ENCODE assay signal across 27 cellular contexts in genomic region chr12:67788118-67788517, GRCh38.
"Had no signal": no experiment of that assay in that cellular context is flagged by ENCODE, and none has a peak within 500 bp of the region (broad histone marks: within the 10 kb centered on the region; RNA-seq: fewer than 3 reads in every experiment).

No MANE protein-coding gene starts in this region.

- DNase-seq: activated CD4-positive, alpha-beta T cell treated with anti-CD3 and anti-CD28 coated beads, Interleukin-2, amount 10 ng/mL, durations not matched to agents 7 days and 5 days; activated CD4-positive, CD25-positive, alpha-beta regulatory T cell treated with anti-CD3 and anti-CD28 coated beads, Interleukin-2, amount 50 U/mL, for 72 hours; activated CD8-positive, alpha-beta T cell treated with anti-CD3 and anti-CD28 coated beads, Interleukin-2, amount 10 ng/mL, durations not matched to agents 7 days and 5 days; activated gamma-delta T cell treated with Interleukin-2 at 50 U/mL for 16 hours; aorta; caudate nucleus; dermis blood vessel endothelial cell; effector memory CD4-positive, alpha-beta T cell; hippocampal formation; lower lobe of right lung; mesendoderm; natural killer cell; ovary; right cardiac atrium; stimulated activated CD4-positive, alpha-beta T cell treated with anti-CD3 and anti-CD28 coated beads, Interleukin-2, amount 100 ng/mL, for 24 hours; stomach; T-helper 1 cell; transverse colon; WERI-Rb-1 had no signal

- H3K27ac ChIP-seq: foreskin keratinocyte, lower lobe of right lung, neutrophil, ovary, prostate gland, skin epidermis, stomach, transverse colon, vagina, WERI-Rb-1 had no signal

- ATAC-seq: activated CD8-positive, alpha-beta T cell treated with anti-CD3 and anti-CD28 coated beads, Interleukin-2, amount 10 ng/mL, durations not matched to agents 7 days and 5 days; foreskin keratinocyte; lower lobe of right lung; natural killer cell; stimulated activated memory B cell treated with anti-CD40 and anti-IgM and Interleukin-4, amounts not matched to agents 10 μg/mL and 1 μg/mL and 100 μg/mL, for 72 hours had no signal

- H3K27me3 Mint-ChIP-seq: activated CD4-positive, alpha-beta T cell treated with anti-CD3 and anti-CD28 coated beads, Interleukin-2, amount 10 ng/mL, durations not matched to agents 7 days and 5 days; activated naive CD4-positive, alpha-beta T cell treated with anti-CD3 and anti-CD28 coated beads, Interleukin-2, amount 50 U/mL, for 24 hours; brain; stimulated activated memory B cell treated with anti-CD40 and anti-IgM and Interleukin-4, amounts not matched to agents 10 μg/mL and 1 μg/mL and 100 μg/mL, for 72 hours had no signal

- H3K9me3 Mint-ChIP-seq: activated naive CD4-positive, alpha-beta T cell treated with anti-CD3 and anti-CD28 coated beads, Interleukin-2, amount 50 U/mL, for 24 hours; natural killer cell had no signal

- H3K36me3 ChIP-seq: lower lobe of right lung, neutrophil, ovary, prostate gland, stomach, transverse colon, vagina, WERI-Rb-1 had no signal

- H3K4me1 ChIP-seq: foreskin keratinocyte, lower lobe of right lung, prostate gland, stomach, transverse colon, vagina had no signal

- H3K4me1 Mint-ChIP-seq: natural killer cell had no signal

- H3K36me3 Mint-ChIP-seq: brain, natural killer cell had no signal

- H3K4me3 ChIP-seq: lower lobe of right lung, ovary, prostate gland, skin epidermis, stomach, transverse colon, vagina had no signal

- H3K27me3 ChIP-seq: foreskin keratinocyte, neutrophil, ovary, stomach, transverse colon, vagina had no signal

- H3K4me3 Mint-ChIP-seq: activated CD4-positive, alpha-beta T cell treated with anti-CD3 and anti-CD28 coated beads, Interleukin-2, amount 10 ng/mL, durations not matched to agents 7 days and 5 days; activated CD8-positive, alpha-beta T cell treated with anti-CD3 and anti-CD28 coated beads, Interleukin-2, amount 10 ng/mL, durations not matched to agents 7 days and 5 days; activated naive CD4-positive, alpha-beta T cell treated with anti-CD3 and anti-CD28 coated beads, Interleukin-2, amount 50 U/mL, for 24 hours; brain; natural killer cell; stimulated activated memory B cell treated with anti-CD40 and anti-IgM and Interleukin-4, amounts not matched to agents 10 μg/mL and 1 μg/mL and 100 μg/mL, for 72 hours had no signal

- H3K9me3 ChIP-seq: lower lobe of right lung, neutrophil, ovary, prostate gland, transverse colon, vagina had no signal

- H3K27ac Mint-ChIP-seq: activated CD4-positive, alpha-beta T cell treated with anti-CD3 and anti-CD28 coated beads, Interleukin-2, amount 10 ng/mL, durations not matched to agents 7 days and 5 days; activated CD8-positive, alpha-beta T cell treated with anti-CD3 and anti-CD28 coated beads, Interleukin-2, amount 10 ng/mL, durations not matched to agents 7 days and 5 days; activated naive CD4-positive, alpha-beta T cell treated with anti-CD3 and anti-CD28 coated beads, Interleukin-2, amount 50 U/mL, for 24 hours; natural killer cell; stimulated activated memory B cell treated with anti-CD40 and anti-IgM and Interleukin-4, amounts not matched to agents 10 μg/mL and 1 μg/mL and 100 μg/mL, for 72 hours had no signal
